ENCODE assay signal across 27 cellular contexts in genomic region chr15:96170616-96171270, GRCh38.
DNase-seq lines count a peak whose midpoint lies in the region; ATAC-seq and TF ChIP-seq lines count a peak whose summit lies in the region.
"Had no signal": no experiment of that assay in that cellular context is flagged by ENCODE, and none has a peak within 500 bp of the region (broad histone marks: within the 10 kb centered on the region; RNA-seq: fewer than 3 reads in every experiment).

No MANE protein-coding gene starts in this region.

- no peaks in the 10 kb centered on the region for H3K9me3 ChIP-seq in neural progenitor cell (ENCODE audit: low read depth)
- H3K9me3 ChIP-seq: breast epithelium, thyroid gland had no signal

- intact Hi-C loops in Calu3 (cut with micrococcal nuclease; ENCODE audit: unreplicated experiment) (loop anchor here (1.0 to 10.0 kb wide), 7 partner anchors 62 to 916 kb away; no protein-coding TSS in a partner anchor), left colon (cut with DNase I, micrococcal nuclease) (no loop called here)

- DNase-seq in Calu3, result peak; percentile 54
- DNase-seq in NCI-H128 (lab: John Stamatoyannopoulos, UW; ENCODE audit: unreplicated experiment), result peak; percentile 46
- no peak for DNase-seq in epithelial cell of proximal tubule (ENCODE audit: low read depth)
- DNase-seq in neural progenitor cell (ENCODE audit: low spot score), result no peak
- no peak for DNase-seq in AG08395 (ENCODE audit: low spot score)
- no peak for DNase-seq in left colon
- DNase-seq in stimulated activated CD8-positive, alpha-beta memory T cell treated with anti-CD3 and anti-CD28 coated beads, Interleukin-4, amount 100 ng/mL, for 48 hours, result no peak
- DNase-seq in activated CD4-positive, alpha-beta T cell treated with anti-CD3 and anti-CD28 coated beads, Interleukin-2, amount 50 U/mL, for 1 hour, result no peak
- DNase-seq: activated CD8-positive, alpha-beta memory T cell treated with anti-CD3 and anti-CD28 coated beads, Interleukin-2, amount 50 U/mL, for 4 hours; activated effector memory CD4-positive, alpha-beta T cell treated with Interleukin-2 at 50 U/mL for 16 hours; CD4-positive, alpha-beta T cell; foreskin fibroblast; hippocampal formation; naive thymus-derived CD8-positive, alpha-beta T cell; NCI-H2081 treated with DMSO at 0.1 percent for 48 hours; NCI-H526 treated with DMSO at 0.1 percent for 48 hours; OCI-M1; stimulated activated CD4-positive, alpha-beta T cell treated with anti-CD3 and anti-CD28 coated beads, Interleukin-1b, Interleukin-23, amount 100 ng/mL, for 48 hours; stimulated activated naive CD4-positive, alpha-beta T cell treated with Interleukin-2 at 50 U/mL for 16 hours; T-helper 2 cell; thyroid gland had no signal

- H3K36me3 Mint-ChIP-seq in Calu3 (ENCODE audit: insufficient read depth, unreplicated experiment) (no peaks in the 10 kb centered on the region), neural progenitor cell (peaks cover 16% of the 10 kb centered on the region)
- H3K36me3 Mint-ChIP-seq: naive thymus-derived CD8-positive, alpha-beta T cell had no signal

- H3K27me3 Mint-ChIP-seq in Calu3 (ENCODE audit: unreplicated experiment), result no peaks in the 10 kb centered on the region
- peaks cover 3% of the 10 kb centered on the region for H3K27me3 Mint-ChIP-seq in neural progenitor cell (ENCODE audit: insufficient read depth, low read depth)

- H3K27ac ChIP-seq in neural progenitor cell, result no peak overlapping the region
- H3K27ac ChIP-seq: breast epithelium, HL-60, parathyroid adenoma, thyroid gland, VCaP had no signal

- no peak for ATAC-seq in left colon
- ATAC-seq: GM12878; naive thymus-derived CD8-positive, alpha-beta T cell had no signal

- H3K4me1 ChIP-seq in neural progenitor cell, result peaks cover 41% of the 10 kb centered on the region
- H3K4me1 ChIP-seq: breast epithelium, parathyroid adenoma, thyroid gland had no signal

- CTCF ChIA-PET in Calu3 (lab: Charles Lee), result interaction anchor here (0.6 to 1.7 kb wide), 7 partner anchors 12 to 1147 kb away, joined by 3 to 7 read pairs (median 4); no protein-coding TSS in a partner anchor

- H3K27me3 ChIP-seq in neural progenitor cell, result no peaks in the 10 kb centered on the region
- H3K27me3 ChIP-seq: breast epithelium, thyroid gland had no signal

- H3K4me3 Mint-ChIP-seq in Calu3 (ENCODE audit: low read depth, unreplicated experiment) (no peak overlapping the region), neural progenitor cell (no peak overlapping the region)
- H3K4me3 Mint-ChIP-seq: CD4-positive, alpha-beta T cell; dendritic cell treated with granulocyte-macrophage colony-stimulating factor and Interleukin-4, amounts not matched to agents 40 ng/mL and 50 ng/mL, for 4 days; naive thymus-derived CD8-positive, alpha-beta T cell had no signal

- TF ChIP-seq CTCF in Calu3 (IDR thresholded peaks at IDR 0.05; ENCODE audit: unreplicated experiment) (no peak), epithelial cell of proximal tubule (conservative IDR thresholded peaks at IDR 0.05; ENCODE audit: low read depth, low read length) (no peak), neural progenitor cell (IDR thresholded peaks at IDR 0.05) (no peak)

- no peak overlapping the region for H3K27ac Mint-ChIP-seq in Calu3 (ENCODE audit: unreplicated experiment)
- H3K27ac Mint-ChIP-seq in neural progenitor cell, result peak overlapping the region; percentile 16
- H3K27ac Mint-ChIP-seq: CD4-positive, alpha-beta T cell; dendritic cell treated with granulocyte-macrophage colony-stimulating factor and Interleukin-4, amounts not matched to agents 40 ng/mL and 50 ng/mL, for 4 days; naive thymus-derived CD8-positive, alpha-beta T cell had no signal

- peaks cover 32% of the 10 kb centered on the region for H3F3A ChIP-seq in neural progenitor cell (ENCODE audit: low read depth)

- H3K9me3 Mint-ChIP-seq in Calu3 (ENCODE audit: low read depth, unreplicated experiment) (peaks cover 6% of the 10 kb centered on the region), neural progenitor cell (peaks cover 13% of the 10 kb centered on the region)
- H3K9me3 Mint-ChIP-seq: dendritic cell treated with granulocyte-macrophage colony-stimulating factor and Interleukin-4, amounts not matched to agents 40 ng/mL and 50 ng/mL, for 4 days had no signal

- H3K36me3 ChIP-seq in neural progenitor cell, result no peaks in the 10 kb centered on the region
- H3K36me3 ChIP-seq: breast epithelium, thyroid gland had no signal

- no peaks in the 10 kb centered on the region for H4K20me1 ChIP-seq in neural progenitor cell (ENCODE audit: low read depth)

- H3K4me2 ChIP-seq in neural progenitor cell, result no peak overlapping the region

- H3K4me3 ChIP-seq in epithelial cell of proximal tubule (ENCODE audit: low read depth, low read length), result peak overlapping the region; percentile 51
- H3K4me3 ChIP-seq in neural progenitor cell, result no peak overlapping the region
- H3K4me3 ChIP-seq: breast epithelium, GM12878, thyroid gland had no signal

- no TSS peak for BruUV-seq in Calu3 (replicated peaks; lab: Mats Ljungman, UMichigan)

- no peak overlapping the region for H2AFZ ChIP-seq in neural progenitor cell (replicated peaks)
- H2AFZ ChIP-seq: parathyroid adenoma had no signal

- H3K79me2 ChIP-seq in neural progenitor cell (ENCODE audit: low read depth), result no peaks in the 10 kb centered on the region
- H3K79me2 ChIP-seq: parathyroid adenoma had no signal

- H3K9ac ChIP-seq in neural progenitor cell, result no peak overlapping the region
- H3K9ac ChIP-seq: parathyroid adenoma had no signal

- H3K4me1 Mint-ChIP-seq in Calu3 (ENCODE audit: low read depth, unreplicated experiment) (peaks cover 23% of the 10 kb centered on the region), neural progenitor cell (peaks cover 26% of the 10 kb centered on the region)
- H3K4me1 Mint-ChIP-seq: naive thymus-derived CD8-positive, alpha-beta T cell had no signal

Comparison
In these comparisons a context has a peak if more than half of its experiments do, and no peak if none do; other contexts are left out.
1. DNase-seq: peak in Calu3 (single experiment) and NCI-H128 (single experiment); none in epithelial cell of proximal tubule (single experiment), neural progenitor cell (single experiment), AG08395 (single experiment), left colon (0 of 2), stimulated activated CD8-positive, alpha-beta memory T cell treated with anti-CD3 and anti-CD28 coated beads, Interleukin-4, amount 100 ng/mL, for 48 hours (single experiment) and activated CD4-positive, alpha-beta T cell treated with anti-CD3 and anti-CD28 coated beads, Interleukin-2, amount 50 U/mL, for 1 hour (single experiment).